23 cellular contexts compared by ENCODE assay signal in the genomic region with DNA sequence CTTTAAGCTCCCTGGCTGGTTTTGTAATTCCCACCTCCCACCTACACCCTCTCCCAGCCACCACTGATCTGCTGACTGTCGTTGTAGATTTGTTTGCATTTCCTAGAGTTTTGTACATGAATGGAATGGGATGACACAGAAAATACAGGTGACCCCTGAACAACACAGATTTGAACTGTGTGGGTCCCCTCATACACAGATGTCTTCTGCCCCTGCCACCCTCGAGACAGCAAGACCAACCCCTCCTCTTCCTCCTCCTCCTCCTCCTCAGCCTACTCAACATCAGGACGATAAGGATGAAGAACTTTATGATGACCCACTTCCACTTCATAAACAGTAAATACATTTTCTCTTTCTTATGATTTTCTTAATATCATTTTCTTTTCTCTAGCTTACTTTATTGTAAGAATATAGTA. TPM values are rescaled to one million over a fixed set of nuclear protein-coding genes. Genes with fewer than 3 reads are reported as not detected.
A peak's percentile ranks its signal among the peaks of the same experiment; 100 is the strongest.
DNase-seq lines count a peak whose midpoint lies in the region; ATAC-seq and TF ChIP-seq lines count a peak whose summit lies in the region.
"Had no signal": no experiment of that assay in that cellular context is flagged by ENCODE, and none has a peak within 500 bp of the region (broad histone marks: within the 10 kb centered on the region; RNA-seq: fewer than 3 reads in every experiment).

No MANE protein-coding gene starts in this region.

- no peak overlapping the region for H3K4me2 ChIP-seq in SK-N-SH
- H3K4me2 ChIP-seq: neural progenitor cell had no signal

- no peak overlapping the region for H3K27ac ChIP-seq in SK-N-SH (ENCODE audit: low read depth in 2 of 2, low read length in 1 of 2)
- H3K27ac ChIP-seq: neural progenitor cell, SJCRH30, uterus had no signal

- POLR2A ChIA-PET in activated CD4-positive, alpha-beta T cell treated with anti-CD3 and anti-CD28 coated beads, Interleukin-2, amount 10 ng/mL, durations not matched to agents 7 days and 5 days (lab: Charles Lee) = no interaction called here
- POLR2A ChIA-PET in SK-N-SH (lab: Yijun Ruan, JAX) = no interaction called here

- H3K4me3 ChIP-seq in SK-N-SH (ENCODE audit: low read depth in 2 of 2, low read length in 1 of 2) = no peak overlapping the region
- H3K4me3 ChIP-seq: dorsolateral prefrontal cortex, MG63, mucosa of descending colon, neural progenitor cell, SJCRH30, uterus had no signal

- no peak overlapping the region for H3K4me3 Mint-ChIP-seq in activated CD4-positive, alpha-beta T cell treated with anti-CD3 and anti-CD28 coated beads, Interleukin-2, amount 10 ng/mL, durations not matched to agents 7 days and 5 days
- peak overlapping the region in 3 of 4 donors; percentile 49 to 85 (median 85) for H3K4me3 Mint-ChIP-seq in IgD-negative memory B cell
- H3K4me3 Mint-ChIP-seq in central memory CD8-positive, alpha-beta T cell = no peak overlapping the region
- no peak overlapping the region for H3K4me3 Mint-ChIP-seq in stimulated activated memory B cell treated with anti-CD40 and anti-IgM and Interleukin-4, amounts not matched to agents 10 μg/mL and 1 μg/mL and 100 μg/mL, for 72 hours
- H3K4me3 Mint-ChIP-seq: activated naive CD8-positive, alpha-beta T cell treated with anti-CD3 and anti-CD28 coated beads for 36 hours; neural progenitor cell had no signal

- H3K9me3 Mint-ChIP-seq in activated CD4-positive, alpha-beta T cell treated with anti-CD3 and anti-CD28 coated beads, Interleukin-2, amount 10 ng/mL, durations not matched to agents 7 days and 5 days = peaks cover 3% of the 10 kb centered on the region
- H3K9me3 Mint-ChIP-seq in IgD-negative memory B cell = peaks cover 0 to 4% (median 0%) of the 10 kb centered on the region in 3 donors
- no peaks in the 10 kb centered on the region for H3K9me3 Mint-ChIP-seq in central memory CD8-positive, alpha-beta T cell
- no peaks in the 10 kb centered on the region for H3K9me3 Mint-ChIP-seq in stimulated activated memory B cell treated with anti-CD40 and anti-IgM and Interleukin-4, amounts not matched to agents 10 μg/mL and 1 μg/mL and 100 μg/mL, for 72 hours

- no peaks in the 10 kb centered on the region for H3K9me3 ChIP-seq in SK-N-SH
- H3K9me3 ChIP-seq: MG63, mucosa of descending colon, uterus had no signal

- peaks cover 58% of the 10 kb centered on the region for H3K4me1 Mint-ChIP-seq in activated CD4-positive, alpha-beta T cell treated with anti-CD3 and anti-CD28 coated beads, Interleukin-2, amount 10 ng/mL, durations not matched to agents 7 days and 5 days
- H3K4me1 Mint-ChIP-seq in IgD-negative memory B cell = peaks cover 44 to 68% (median 64%) of the 10 kb centered on the region in 3 donors
- peaks cover 51% of the 10 kb centered on the region for H3K4me1 Mint-ChIP-seq in central memory CD8-positive, alpha-beta T cell
- peaks cover 85% of the 10 kb centered on the region for H3K4me1 Mint-ChIP-seq in stimulated activated memory B cell treated with anti-CD40 and anti-IgM and Interleukin-4, amounts not matched to agents 10 μg/mL and 1 μg/mL and 100 μg/mL, for 72 hours

- no peaks in the 10 kb centered on the region for H3K79me2 ChIP-seq in SK-N-SH (ENCODE audit: insufficient read depth)

- CTCF ChIA-PET in activated CD4-positive, alpha-beta T cell treated with anti-CD3 and anti-CD28 coated beads, Interleukin-2, amount 10 ng/mL, durations not matched to agents 7 days and 5 days (lab: Charles Lee) = no interaction called here
- CTCF ChIA-PET in SK-N-SH (lab: Yijun Ruan, JAX) = interaction anchor here (1.0 to 1.1 kb wide), 2 partner anchors 40 to 45 kb away, joined by 3 to 4 read pairs; no protein-coding TSS in a partner anchor

- no peak for TF ChIP-seq CTCF in SK-N-SH (IDR thresholded peaks at IDR 0.05)

- no peak for TF ChIP-seq EP300 in SK-N-SH (IDR thresholded peaks at IDR 0.05; ENCODE audit: borderline replicate concordance in 1 of 2, low read depth in 1 of 2, low read length in 1 of 2)

- H3K4me1 ChIP-seq in SK-N-SH (ENCODE audit: control insufficient read depth in 1 of 2, insufficient read depth in 2 of 2, low read depth in 1 of 2, low read length in 1 of 2) = peaks cover 15 to 20% of the 10 kb centered on the region in 2 experiments; a peak in 2 of 4 replicates

- DNase-seq in activated CD4-positive, alpha-beta T cell treated with anti-CD3 and anti-CD28 coated beads, Interleukin-2, amount 10 ng/mL, durations not matched to agents 7 days and 5 days = no peak
- no peak for DNase-seq in activated CD4-positive, alpha-beta T cell treated with anti-CD3 and anti-CD28 coated beads for 1 hour
- no peak for DNase-seq in central memory CD8-positive, alpha-beta T cell (ENCODE audit: low spot score in 2 of 2)
- no peak for DNase-seq in SK-N-SH
- no peak for DNase-seq in 8988T
- DNase-seq: activated CD8-positive, alpha-beta memory T cell treated with anti-CD3 and anti-CD28 coated beads, Interleukin-2, amount 50 U/mL, for 48 hours; activated effector memory CD4-positive, alpha-beta T cell treated with Interleukin-2 at 50 U/mL for 16 hours; activated naive CD8-positive, alpha-beta T cell treated with anti-CD3 and anti-CD28 coated beads for 36 hours; C1 segment of cervical spinal cord; central memory CD4-positive, alpha-beta T cell; dorsolateral prefrontal cortex; MG63; SJCRH30; stimulated activated CD8-positive, alpha-beta memory T cell treated with anti-CD3 and anti-CD28 coated beads, Interleukin-4, amount 100 ng/mL, for 48 hours; T-helper 2 cell; uterus had no signal

- WGBS in SK-N-SH (ENCODE audit: low lambda C conversion rate) = 54% methylated on average over 3 of the region's 3 CpGs

- H3K36me3 ChIP-seq in SK-N-SH (replicated peaks in 1 of 2; ENCODE audit: control insufficient read depth in 1 of 2, insufficient read depth in 2 of 2, low read length in 1 of 2) = no peaks in the 10 kb centered on the region
- H3K36me3 ChIP-seq: MG63, neural progenitor cell, uterus had no signal

- H3K27me3 Mint-ChIP-seq in activated CD4-positive, alpha-beta T cell treated with anti-CD3 and anti-CD28 coated beads, Interleukin-2, amount 10 ng/mL, durations not matched to agents 7 days and 5 days = no peaks in the 10 kb centered on the region
- peaks cover 1% of the 10 kb centered on the region for H3K27me3 Mint-ChIP-seq in IgD-negative memory B cell
- H3K27me3 Mint-ChIP-seq in central memory CD8-positive, alpha-beta T cell = no peaks in the 10 kb centered on the region
- H3K27me3 Mint-ChIP-seq in stimulated activated memory B cell treated with anti-CD40 and anti-IgM and Interleukin-4, amounts not matched to agents 10 μg/mL and 1 μg/mL and 100 μg/mL, for 72 hours = no peaks in the 10 kb centered on the region
- H3K27me3 Mint-ChIP-seq: activated naive CD8-positive, alpha-beta T cell treated with anti-CD3 and anti-CD28 coated beads for 36 hours had no signal

- H3K27me3 ChIP-seq in SK-N-SH (ENCODE audit: insufficient read depth) = no peaks in the 10 kb centered on the region
- H3K27me3 ChIP-seq: dorsolateral prefrontal cortex, MG63, neural progenitor cell, SJCRH30, uterus had no signal

- peak overlapping the region; percentile 70 for H3K27ac Mint-ChIP-seq in activated CD4-positive, alpha-beta T cell treated with anti-CD3 and anti-CD28 coated beads, Interleukin-2, amount 10 ng/mL, durations not matched to agents 7 days and 5 days
- peak overlapping the region; percentile 10 to 97 (median 73) for H3K27ac Mint-ChIP-seq in IgD-negative memory B cell
- H3K27ac Mint-ChIP-seq in central memory CD8-positive, alpha-beta T cell (ENCODE audit: low read depth) = peak overlapping the region; percentile 50
- peak overlapping the region; percentile 75 for H3K27ac Mint-ChIP-seq in stimulated activated memory B cell treated with anti-CD40 and anti-IgM and Interleukin-4, amounts not matched to agents 10 μg/mL and 1 μg/mL and 100 μg/mL, for 72 hours
- H3K27ac Mint-ChIP-seq: neural progenitor cell had no signal

- no peak for ATAC-seq in central memory CD8-positive, alpha-beta T cell (replicated peaks; ENCODE audit: extremely low read depth, poor library complexity, severe bottlenecking)
- no peak for ATAC-seq in stimulated activated memory B cell treated with anti-CD40 and anti-IgM and Interleukin-4, amounts not matched to agents 10 μg/mL and 1 μg/mL and 100 μg/mL, for 72 hours
- no peak for ATAC-seq in HG03135 (IDR thresholded peaks at IDR 0.05; ENCODE audit: unreplicated experiment)
- ATAC-seq: HCT116, sciatic nerve had no signal

- H3F3A ChIP-seq in SK-N-SH (replicated peaks; ENCODE audit: insufficient read depth) = peaks cover 8% of the 10 kb centered on the region

- no peaks in the 10 kb centered on the region for H3K9me2 ChIP-seq in SK-N-SH

- no peak for TF ChIP-seq RAD21 in SK-N-SH (IDR thresholded peaks at IDR 0.05; ENCODE audit: low read length)

- H4K20me1 ChIP-seq in SK-N-SH (ENCODE audit: insufficient read depth) = no peaks in the 10 kb centered on the region

- H3K36me3 Mint-ChIP-seq in activated CD4-positive, alpha-beta T cell treated with anti-CD3 and anti-CD28 coated beads, Interleukin-2, amount 10 ng/mL, durations not matched to agents 7 days and 5 days (ENCODE audit: low read depth) = peaks cover 37% of the 10 kb centered on the region
- peaks cover 5% of the 10 kb centered on the region for H3K36me3 Mint-ChIP-seq in IgD-negative memory B cell
- H3K36me3 Mint-ChIP-seq in central memory CD8-positive, alpha-beta T cell (ENCODE audit: insufficient read depth) = peaks cover 6% of the 10 kb centered on the region
- H3K36me3 Mint-ChIP-seq in stimulated activated memory B cell treated with anti-CD40 and anti-IgM and Interleukin-4, amounts not matched to agents 10 μg/mL and 1 μg/mL and 100 μg/mL, for 72 hours = peaks cover 20% of the 10 kb centered on the region
- H3K36me3 Mint-ChIP-seq: neural progenitor cell had no signal

- H2AFZ ChIP-seq in SK-N-SH (ENCODE audit: low read depth) = no peak overlapping the region
- H2AFZ ChIP-seq: neural progenitor cell had no signal

- H3K9ac ChIP-seq in SK-N-SH = no peak overlapping the region
- H3K9ac ChIP-seq: neural progenitor cell had no signal

TF ChIP-seq in SK-N-SH, 30 proteins besides CTCF, POLR2A, EP300 and RAD21 (continues in another document):
- no peak for TF ChIP-seq GATA2 (CRISPR knock-in tag; IDR thresholded peaks at IDR 0.05)

RNA-seq across cellular contexts. Expression of gene SYNE3, which starts 28.8 kb away (rescaled TPM):
- total RNA-seq in activated CD4-positive, alpha-beta T cell treated with anti-CD3 and anti-CD28 coated beads, Interleukin-2, amount 10 ng/mL, durations not matched to agents 7 days and 5 days = 10 to 100 TPM; 81.0 to 95.8 TPM
- 8.8 TPM for polyA plus RNA-seq in IgD-negative memory B cell
- 1.8 and 2.0 TPM in 2 replicates for polyA plus RNA-seq in SK-N-SH (2012; rRNA removed)
- polyA plus RNA-seq in SK-N-SH (2012; cell fraction: cytosol; rRNA removed) = 0.80 and 1.3 TPM in 2 replicates
- polyA plus RNA-seq in SK-N-SH (2012; cell fraction: nucleus; rRNA removed) = 3.0 and 3.6 TPM in 2 replicates

RNA-seq across cellular contexts. Expression of gene GLRX5, which starts 47.2 kb away (rescaled TPM):
- total RNA-seq in activated CD4-positive, alpha-beta T cell treated with anti-CD3 and anti-CD28 coated beads, Interleukin-2, amount 10 ng/mL, durations not matched to agents 7 days and 5 days = 10 to 100 TPM; 36.6 to 51.2 TPM
- 34.5 TPM for polyA plus RNA-seq in IgD-negative memory B cell
- polyA plus RNA-seq in SK-N-SH (2012; rRNA removed) = 29.1 and 31.4 TPM in 2 replicates
- 45.1 and 60.1 TPM in 2 replicates for polyA plus RNA-seq in SK-N-SH (2012; cell fraction: cytosol; rRNA removed)
- polyA plus RNA-seq in SK-N-SH (2012; cell fraction: nucleus; rRNA removed) = 6.3 and 10.9 TPM in 2 replicates

Comparison
In these comparisons a context has a peak if more than half of its experiments do, and no peak if none do; other contexts are left out.
1. H3K4me3 Mint-ChIP-seq: peak in IgD-negative memory B cell (3 of 4); none in activated CD4-positive, alpha-beta T cell treated with anti-CD3 and anti-CD28 coated beads, Interleukin-2, amount 10 ng/mL, durations not matched to agents 7 days and 5 days (single experiment), central memory CD8-positive, alpha-beta T cell (single experiment) and stimulated activated memory B cell treated with anti-CD40 and anti-IgM and Interleukin-4, amounts not matched to agents 10 μg/mL and 1 μg/mL and 100 μg/mL, for 72 hours (single experiment).
2. Peak in every context shown above with its lines, with median percentiles within 50 percentile points of each other: H3K27ac Mint-ChIP-seq.